Comparison of ENCODE assay signal across 1 cellular context in the genomic region with DNA sequence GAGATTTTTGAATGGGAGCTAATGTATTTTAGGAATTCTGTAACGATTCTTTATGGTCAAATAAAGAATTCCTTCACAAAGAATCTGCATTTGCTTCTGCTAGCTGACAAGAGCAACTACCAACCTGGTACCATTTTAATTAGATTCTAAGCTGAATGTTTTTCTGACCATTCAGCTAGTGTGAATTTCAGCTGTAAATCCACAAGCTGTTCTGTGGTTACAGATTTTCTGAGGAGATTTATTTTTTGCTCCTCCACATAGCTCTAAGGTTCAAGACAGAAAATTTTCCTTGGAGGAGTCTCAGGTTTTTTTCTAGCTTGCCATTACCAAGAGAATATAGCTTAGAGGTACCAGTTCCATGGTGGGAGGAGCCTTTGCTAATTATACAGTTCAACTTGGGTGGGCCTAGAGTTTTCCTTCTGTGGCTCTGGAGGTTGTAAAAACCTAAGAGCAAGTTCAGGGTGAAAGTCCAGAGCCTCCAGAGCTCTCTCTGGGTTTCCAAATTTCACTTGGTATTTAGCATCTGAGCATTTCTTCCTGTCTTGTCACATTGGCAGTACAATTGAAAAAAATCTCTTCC.
TF ChIP-seq lines count a peak whose summit lies in the region.

No MANE protein-coding gene starts in this region.

TF ChIP-seq in A549, 52 proteins besides CTCF, POLR2A, EP300 and RAD21 (continued from another document):
- TF ChIP-seq NFE2L2 (conservative IDR thresholded peaks at IDR 0.05; ENCODE audit: low read length), result no peak
- TF ChIP-seq HEYL (CRISPR knock-in tag; IDR thresholded peaks at IDR 0.05), result no peak
- no peak for TF ChIP-seq MAFK (IDR thresholded peaks at IDR 0.05; ENCODE audit: partially characterized antibody)
- no peak for TF ChIP-seq TFCP2L1 (CRISPR knock-in tag; IDR thresholded peaks at IDR 0.05)
- no peak for TF ChIP-seq FOSB (CRISPR knock-in tag; IDR thresholded peaks at IDR 0.05)
- no peak for TF ChIP-seq CHD4 (IDR thresholded peaks at IDR 0.05; ENCODE audit: borderline replicate concordance)
- no peak for TF ChIP-seq KDM5A (IDR thresholded peaks at IDR 0.05)
- no peak for TF ChIP-seq SMC3 (IDR thresholded peaks at IDR 0.05)
- TF ChIP-seq EHMT2 (IDR thresholded peaks at IDR 0.05; ENCODE audit: low read depth), result no peak
